Comparison of ENCODE assay signal across 8 cellular contexts in the genomic region with DNA sequence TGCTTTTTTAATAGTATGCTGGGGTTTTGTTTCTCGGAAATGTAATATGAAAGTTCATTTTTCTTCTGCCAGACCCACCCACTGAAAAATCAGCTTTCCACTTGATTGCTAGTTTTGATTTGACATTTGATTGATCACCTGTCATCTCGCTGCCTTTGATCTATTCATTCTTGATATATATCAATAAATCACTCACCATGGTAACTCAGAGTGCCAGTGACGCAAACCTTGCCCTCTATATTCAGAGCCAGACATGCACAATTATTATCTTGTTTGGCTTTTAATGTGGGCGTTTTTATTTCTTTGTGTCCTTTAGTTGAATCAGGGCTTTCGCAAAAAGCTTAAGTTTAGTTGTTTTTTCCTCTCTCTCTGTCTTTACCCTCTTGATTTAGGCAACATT. TPM values are rescaled to one million over a fixed set of nuclear protein-coding genes. Genes with fewer than 3 reads are reported as not detected.
A peak's percentile ranks its signal among the peaks of the same experiment; 100 is the strongest.
DNase-seq lines count a peak whose midpoint lies in the region; ATAC-seq and TF ChIP-seq lines count a peak whose summit lies in the region.

No MANE protein-coding gene starts in this region.

- no peaks in the 10 kb centered on the region for H3K36me3 Mint-ChIP-seq in naive thymus-derived CD8-positive, alpha-beta T cell

- ATAC-seq in heart right ventricle (no peak), Right ventricle myocardium inferior (no peak), HG02884 (IDR thresholded peaks at IDR 0.05; ENCODE audit: unreplicated experiment) (no peak)
- peak in 1 of 2 donors; percentile 22 for ATAC-seq in naive thymus-derived CD8-positive, alpha-beta T cell

- H3K27ac ChIP-seq in heart right ventricle (peak overlapping the region in 6 of 10 donors; percentile 23 to 87 (median 66)), adrenal gland (peak overlapping the region; percentile 60 to 95 (median 87)), transverse colon (peak overlapping the region in 3 of 4 donors; percentile 57 to 65 (median 64))

- H3K4me1 Mint-ChIP-seq in naive thymus-derived CD8-positive, alpha-beta T cell, result peaks cover 14 to 44% (median 29%) of the 10 kb centered on the region in 4 donors

- TF ChIP-seq EP300 in transverse colon (IDR thresholded peaks at IDR 0.05; ENCODE audit: low read depth), result no peak

- TF ChIP-seq POLR2A in adrenal gland (IDR thresholded peaks at IDR 0.05) (peak in 1 of 2 donors; percentile 52), transverse colon (IDR thresholded peaks at IDR 0.05) (no peak)

- peaks cover 11 to 50% (median 29%) of the 10 kb centered on the region in 5 donors for H3K27me3 Mint-ChIP-seq in naive thymus-derived CD8-positive, alpha-beta T cell

- WGBS in heart right ventricle, 2 donors, result 58 to 59% methylated on average over 5 of the region's 5 CpGs
- 18 to 28% (median 24%) methylated on average over 5 of the region's 5 CpGs for WGBS in adrenal gland, 4 donors
- 16 to 22% methylated on average over 5 of the region's 5 CpGs for WGBS in transverse colon (ENCODE audit: low coverage in 1 of 2), 2 donors

- H3K4me1 ChIP-seq in heart right ventricle, result peaks cover 0 to 8% (median 0%) of the 10 kb centered on the region in 9 donors
- peaks cover 7 to 24% of the 10 kb centered on the region in 2 donors for H3K4me1 ChIP-seq in adrenal gland (replicated peaks in 1 of 2)
- H3K4me1 ChIP-seq in transverse colon, result peaks cover 0 to 5% (median 1%) of the 10 kb centered on the region in 4 donors

- H3K36me3 ChIP-seq in heart right ventricle (no peaks in the 10 kb centered on the region), adrenal gland (replicated peaks in 1 of 2) (no peaks in the 10 kb centered on the region), transverse colon (no peaks in the 10 kb centered on the region)

- H3K4me3 ChIP-seq in heart right ventricle (peak overlapping the region in 9 of 10 donors; percentile 36 to 66 (median 59)), adrenal gland (peak overlapping the region in 3 of 4 donors; percentile 86 to 90 (median 88)), transverse colon (peak overlapping the region in 3 of 4 donors; percentile 27 to 41 (median 31))

- no peaks in the 10 kb centered on the region for H3K9me3 Mint-ChIP-seq in naive thymus-derived CD8-positive, alpha-beta T cell

- no peaks in the 10 kb centered on the region for H3K9me3 ChIP-seq in heart right ventricle
- no peaks in the 10 kb centered on the region for H3K9me3 ChIP-seq in adrenal gland (replicated peaks in 1 of 3)
- H3K9me3 ChIP-seq in transverse colon, result no peaks in the 10 kb centered on the region

- in situ Hi-C loops in transverse colon (cut with MboI; ENCODE audit: low pct_ligation_motif_present in 1 of 4, low pct_unique_long_range_greater_than_20kb in 1 of 4, low sequenced_read_pairs in 3 of 4), result no loop called here

- DNase-seq in heart right ventricle (no peak), Right ventricle myocardium inferior (ENCODE audit: missing footprints) (no peak), adrenal gland (peak; percentile 49 to 84 (median 73)), transverse colon (no peak), Kasumi-1 (lab: John Stamatoyannopoulos, UW) (no peak), NCI-H82 treated with DMSO at 0.1 percent for 48 hours (lab: John Stamatoyannopoulos, UW; ENCODE audit: unreplicated experiment) (no peak)
- peak in 1 of 10 donors; percentile 21 for DNase-seq in naive thymus-derived CD8-positive, alpha-beta T cell

- no peak for TF ChIP-seq CTCF in heart right ventricle (IDR thresholded peaks at IDR 0.05)
- no peak for TF ChIP-seq CTCF in adrenal gland (IDR thresholded peaks at IDR 0.05)
- no peak for TF ChIP-seq CTCF in transverse colon (IDR thresholded peaks at IDR 0.05)

- peak overlapping the region in 6 of 10 donors; percentile 19 to 95 (median 86) for H3K27ac Mint-ChIP-seq in naive thymus-derived CD8-positive, alpha-beta T cell

- POLR2A ChIA-PET in naive thymus-derived CD8-positive, alpha-beta T cell (lab: Charles Lee), result interaction anchor here (0.5 to 4.5 kb wide), 4 partner anchors 10 to 234 kb away, joined by 3 to 28 read pairs (median 4); no protein-coding TSS in a partner anchor

- H3K27me3 ChIP-seq in heart right ventricle (peaks cover 0 to 47% (median 19%) of the 10 kb centered on the region in 7 donors), adrenal gland (no peaks in the 10 kb centered on the region), transverse colon (peaks cover 47% of the 10 kb centered on the region)

- intact Hi-C loops in heart right ventricle (cut with DNase I), result no loop called here
- intact Hi-C loops in Right ventricle myocardium inferior (cut with DNase I), result no loop called here
- intact Hi-C loops in adrenal gland (cut with DNase I), result loop anchor here in 1 of 2 donors (10.0 kb wide), 2 partner anchors 101 to 241 kb away; no protein-coding TSS in a partner anchor
- intact Hi-C loops in transverse colon (cut with DNase I; ENCODE audit: low total_unique reads), result no loop called here

- H3K4me3 Mint-ChIP-seq in naive thymus-derived CD8-positive, alpha-beta T cell, result peak overlapping the region in 9 of 10 donors; percentile 21 to 99 (median 92)

RNA-seq across cellular contexts. Expression of gene TSHZ2, which starts 2.0 kb away (rescaled TPM):
- total RNA-seq in heart right ventricle (1 to 10 TPM; 2.9 to 6.2 (median 4.8) TPM), Right ventricle myocardium inferior (4.2 TPM), adrenal gland (10 to 100 TPM; 29.1 to 87.1 (median 65.1) TPM), transverse colon (10 to 100 TPM in 1 of 4 donors, 1 to 10 TPM in 3; 1.9 to 12.9 (median 5.0) TPM)
- polyA plus RNA-seq in heart right ventricle (1 to 10 TPM; 1.5 to 4.1 TPM), adrenal gland (10 to 100 TPM; 29.9 to 49.8 (median 37.7) TPM)
- total RNA-seq in naive thymus-derived CD8-positive, alpha-beta T cell, result 10 to 100 TPM in 1 of 2 experiments, 1 to 10 TPM in 1; 9.6 to 10.0 TPM
- polyA plus RNA-seq in naive thymus-derived CD8-positive, alpha-beta T cell, result under 1 TPM in 2 of 3 donors, not detected in 1; 0.42 to 0.63 TPM

Comparison
In these comparisons a context has a peak if more than half of its experiments do, and no peak if none do; other contexts are left out.
1. DNase-seq: peak in adrenal gland (7 of 7); none in heart right ventricle (0 of 2), Right ventricle myocardium inferior (single experiment), transverse colon (single experiment), Kasumi-1 (0 of 2) and NCI-H82 treated with DMSO at 0.1 percent for 48 hours (single experiment).
2. H3K4me3 ChIP-seq: peak in every context shown above with its lines; median percentile 88 in adrenal gland; 59 in heart right ventricle; 31 in transverse colon.
3. Peak in every context shown above with its lines, with median percentiles within 50 percentile points of each other: H3K27ac ChIP-seq.